In genomic region chr3:187737401-187738088, GRCh38 we compare ENCODE assay signal across 8 cellular contexts. TPM values are rescaled to one million over a fixed set of nuclear protein-coding genes. Genes with fewer than 3 reads are reported as not detected.
DNase-seq lines count a peak whose midpoint lies in the region; ATAC-seq lines count a peak whose summit lies in the region.

No MANE protein-coding gene starts in this region.

- peak; percentile 28 to 59 (median 38) for DNase-seq in CD4-positive, alpha-beta memory T cell
- DNase-seq in M059J (ENCODE audit: low read depth) (peak; percentile 72), activated T-cell treated with anti-CD3 and anti-CD28 coated beads for 4 hours (peak; percentile 35), mucosa of gallbladder (ENCODE audit: low spot score) (peak; percentile 56)
- DNase-seq in stimulated activated naive CD8-positive, alpha-beta T cell treated with anti-CD3 and anti-CD28 coated beads, Interleukin-15, amount 100 ng/mL, for 72 hours, result peak in 1 of 2 donors; percentile 73

- peaks cover 0 to 25% of the 10 kb centered on the region in 2 donors for H3K36me3 Mint-ChIP-seq in CD4-positive, alpha-beta memory T cell

- POLR2A ChIA-PET in CD4-positive, alpha-beta memory T cell (lab: Charles Lee; ENCODE audit: partially characterized antibody), result interaction anchor here (0.6 to 5.4 kb wide), 12 partner anchors 8 to 1407 kb away, joined by 3 to 90 read pairs (median 10); partner anchors contain the start of genes BCL6, LPP and RTP4

- peaks cover 22 to 52% (median 34%) of the 10 kb centered on the region in 4 donors for H3K4me1 Mint-ChIP-seq in CD4-positive, alpha-beta memory T cell
- H3K4me1 Mint-ChIP-seq in stimulated activated naive CD8-positive, alpha-beta T cell treated with anti-CD3 and anti-CD28 coated beads, Interleukin-15, amount 100 ng/mL, for 72 hours, result peaks cover 59% of the 10 kb centered on the region

- H3K9me3 Mint-ChIP-seq in CD4-positive, alpha-beta memory T cell, result peaks cover 0 to 4% (median 0%) of the 10 kb centered on the region in 8 donors
- no peaks in the 10 kb centered on the region for H3K9me3 Mint-ChIP-seq in stimulated activated naive CD8-positive, alpha-beta T cell treated with anti-CD3 and anti-CD28 coated beads, Interleukin-15, amount 100 ng/mL, for 72 hours

- peak overlapping the region; percentile 73 for H3K27ac ChIP-seq in CD4-positive, alpha-beta memory T cell (ENCODE audit: low read depth, low read length)
- peak overlapping the region; percentile 98 for H3K27ac ChIP-seq in esophagus (ENCODE audit: low read depth in 2 of 2, low read length in 1 of 2)

- CTCF ChIA-PET in CD4-positive, alpha-beta memory T cell (lab: Charles Lee; ENCODE audit: partially characterized antibody), result interaction anchor here (0.6 to 12.2 kb wide), 34 partner anchors 10 to 1413 kb away, joined by 3 to 729 read pairs (median 8); partner anchors contain the start of gene LPP

- no peaks in the 10 kb centered on the region for H3K9me3 ChIP-seq in CD4-positive, alpha-beta memory T cell (ENCODE audit: control insufficient read depth in 1 of 2, low read length in 2 of 2)
- no peaks in the 10 kb centered on the region for H3K9me3 ChIP-seq in esophagus (ENCODE audit: control insufficient read depth in 2 of 2, insufficient read depth in 1 of 2, low read depth in 1 of 2, low read length in 1 of 2)

- no peaks in the 10 kb centered on the region for H3K27me3 Mint-ChIP-seq in CD4-positive, alpha-beta memory T cell
- H3K27me3 Mint-ChIP-seq in stimulated activated naive CD8-positive, alpha-beta T cell treated with anti-CD3 and anti-CD28 coated beads, Interleukin-15, amount 100 ng/mL, for 72 hours, result no peaks in the 10 kb centered on the region

- peak overlapping the region; percentile 91 to 99 (median 94) for H3K27ac Mint-ChIP-seq in CD4-positive, alpha-beta memory T cell
- peak overlapping the region; percentile 95 to 96 for H3K27ac Mint-ChIP-seq in stimulated activated naive CD8-positive, alpha-beta T cell treated with anti-CD3 and anti-CD28 coated beads, Interleukin-15, amount 100 ng/mL, for 72 hours

- WGBS in esophagus, 2 donors, result 2 to 3% methylated on average over 41 of the region's 41 CpGs

- intact Hi-C loops in CD4-positive, alpha-beta memory T cell (cut with micrococcal nuclease), result loop anchor here (1.0 to 2.0 kb wide), 3 partner anchors 1311 to 1587 kb away; no protein-coding TSS in a partner anchor

- peak overlapping the region; percentile 95 to 99 (median 96) for H3K4me3 Mint-ChIP-seq in CD4-positive, alpha-beta memory T cell
- peak overlapping the region; percentile 94 to 99 for H3K4me3 Mint-ChIP-seq in stimulated activated naive CD8-positive, alpha-beta T cell treated with anti-CD3 and anti-CD28 coated beads, Interleukin-15, amount 100 ng/mL, for 72 hours

- H3K36me3 ChIP-seq in CD4-positive, alpha-beta memory T cell (ENCODE audit: insufficient read depth, low read length), result no peaks in the 10 kb centered on the region
- H3K36me3 ChIP-seq in esophagus (ENCODE audit: control insufficient read depth in 2 of 2, insufficient read depth in 2 of 2, low read length in 1 of 2), result peaks cover 0 to 5% of the 10 kb centered on the region in 2 donors

- peak; percentile 17 for ATAC-seq in stimulated activated naive CD8-positive, alpha-beta T cell treated with anti-CD3 and anti-CD28 coated beads, Interleukin-15, amount 100 ng/mL, for 72 hours
- no peak for ATAC-seq in GM18519 (IDR thresholded peaks at IDR 0.05; ENCODE audit: low FRiP score, unreplicated experiment)
- ATAC-seq in HG02588 (IDR thresholded peaks at IDR 0.05; ENCODE audit: unreplicated experiment), result no peak

- no peaks in the 10 kb centered on the region for H3K27me3 ChIP-seq in CD4-positive, alpha-beta memory T cell (ENCODE audit: insufficient read depth, low read length)
- H3K27me3 ChIP-seq in esophagus (ENCODE audit: control insufficient read depth in 1 of 2, insufficient read depth in 2 of 2, low read length in 2 of 2), result no peaks in the 10 kb centered on the region

- peaks cover 32% of the 10 kb centered on the region for H3K4me1 ChIP-seq in CD4-positive, alpha-beta memory T cell (ENCODE audit: insufficient read depth, low read length)
- H3K4me1 ChIP-seq in esophagus (ENCODE audit: control insufficient read depth in 2 of 2, insufficient read depth in 2 of 2, low read length in 1 of 2), result peaks cover 2% of the 10 kb centered on the region in 2 donors

- H3K4me3 ChIP-seq in CD4-positive, alpha-beta memory T cell (ENCODE audit: low read length in 2 of 2), result peak overlapping the region; percentile 88 to 89
- peak overlapping the region; percentile 55 to 94 for H3K4me3 ChIP-seq in esophagus (ENCODE audit: low read depth in 1 of 2, low read length in 2 of 2)

RNA-seq across cellular contexts. Expression of gene BCL6, which starts 7.7 kb away (rescaled TPM):
- total RNA-seq in CD4-positive, alpha-beta memory T cell, result 10 to 100 TPM; 31.4 to 34.8 TPM
- polyA plus RNA-seq in CD4-positive, alpha-beta memory T cell, result 1 to 10 TPM; 1.1 to 1.8 TPM
- 15.4 and 19.2 TPM in 2 replicates for total RNA-seq in M059J (2014; rRNA removed; shearing (Covaris generic))
- polyA plus RNA-seq in esophagus, result 10 to 100 TPM; 24.4 to 28.7 TPM
- total RNA-seq in mucosa of gallbladder, result 79.4 TPM

RNA-seq across cellular contexts. Expression of gene RTP2, which starts 35.2 kb away (rescaled TPM):
- not detected for total RNA-seq in CD4-positive, alpha-beta memory T cell
- not detected for polyA plus RNA-seq in CD4-positive, alpha-beta memory T cell
- total RNA-seq in M059J (2014; rRNA removed; shearing (Covaris generic)), result not detected in 2 replicates
- polyA plus RNA-seq in esophagus, result not detected
- not detected for total RNA-seq in mucosa of gallbladder
